Comparison of ENCODE assay signal across 15 cellular contexts in the genomic region with DNA sequence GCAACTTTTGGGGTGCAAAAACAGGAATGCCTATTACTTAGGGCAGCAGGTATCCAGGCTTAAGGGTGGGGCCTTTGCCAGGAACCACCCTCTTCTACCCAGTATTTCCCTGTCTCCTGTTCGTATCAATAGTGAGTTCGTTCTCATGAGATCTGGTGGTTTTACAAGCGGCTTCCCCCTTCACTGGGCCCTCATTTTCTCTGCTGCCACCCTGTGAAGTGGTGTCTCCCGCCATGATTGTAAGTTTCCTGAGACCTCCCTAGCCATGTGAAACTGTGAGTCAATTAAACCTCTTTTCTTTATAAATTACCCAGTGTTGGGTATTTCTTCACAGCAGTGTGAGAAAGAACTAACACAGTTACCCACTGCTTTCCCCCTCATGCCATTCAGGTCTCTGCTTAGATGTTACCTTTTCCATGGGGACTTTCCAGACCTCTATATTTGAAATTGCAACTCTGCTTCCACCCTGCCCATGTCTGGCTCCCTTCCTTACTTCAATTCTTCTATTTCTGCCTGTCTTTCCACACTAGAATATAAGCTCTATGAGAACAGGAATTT.
"Had no signal": no experiment of that assay in that cellular context is flagged by ENCODE, and none has a peak within 500 bp of the region (broad histone marks: within the 10 kb centered on the region; RNA-seq: fewer than 3 reads in every experiment).

No MANE protein-coding gene starts in this region.

- H3K4me3 ChIP-seq: gastrocnemius medialis, lower lobe of right lung, prostate gland, SK-N-MC, smooth muscle cell, suprapubic skin had no signal

- H3K27me3 ChIP-seq: gastrocnemius medialis, heart left ventricle, suprapubic skin had no signal

- H3K36me3 Mint-ChIP-seq: mesothelial cell of epicardium, type B pancreatic cell had no signal

- ATAC-seq: gastrocnemius medialis, heart left ventricle, lower lobe of right lung, right cardiac atrium had no signal

- H3K4me1 ChIP-seq: lower lobe of right lung, prostate gland had no signal

- H3K36me3 ChIP-seq: gastrocnemius medialis, heart left ventricle, lower lobe of right lung, prostate gland, suprapubic skin had no signal

- H3K4me2 ChIP-seq: smooth muscle cell had no signal

- H3K9me3 Mint-ChIP-seq: immature natural killer cell, mesothelial cell of epicardium, type B pancreatic cell had no signal

- H3K27me3 Mint-ChIP-seq: activated naive CD8-positive, alpha-beta T cell; type B pancreatic cell had no signal

- DNase-seq: activated CD4-positive, alpha-beta T cell treated with anti-CD3 and anti-CD28 coated beads for 1 hour; aorta; gastrocnemius medialis; heart left ventricle; immature natural killer cell; lower lobe of right lung; right cardiac atrium; stimulated activated naive CD4-positive, alpha-beta T cell treated with Interleukin-2 at 50 U/mL for 16 hours had no signal

- H3K27ac ChIP-seq: heart left ventricle, lower lobe of right lung, prostate gland, SK-N-MC, suprapubic skin had no signal

- H3K27ac Mint-ChIP-seq: activated naive CD8-positive, alpha-beta T cell; immature natural killer cell; mesothelial cell of epicardium; type B pancreatic cell had no signal

- H3K4me1 Mint-ChIP-seq: immature natural killer cell, mesothelial cell of epicardium had no signal

- H3K9me3 ChIP-seq: gastrocnemius medialis, lower lobe of right lung, prostate gland, suprapubic skin had no signal

- H3K4me3 Mint-ChIP-seq: activated naive CD8-positive, alpha-beta T cell; immature natural killer cell; mesothelial cell of epicardium; type B pancreatic cell had no signal
